Comparison of ENCODE assay signal across 21 cellular contexts in the genomic region with DNA sequence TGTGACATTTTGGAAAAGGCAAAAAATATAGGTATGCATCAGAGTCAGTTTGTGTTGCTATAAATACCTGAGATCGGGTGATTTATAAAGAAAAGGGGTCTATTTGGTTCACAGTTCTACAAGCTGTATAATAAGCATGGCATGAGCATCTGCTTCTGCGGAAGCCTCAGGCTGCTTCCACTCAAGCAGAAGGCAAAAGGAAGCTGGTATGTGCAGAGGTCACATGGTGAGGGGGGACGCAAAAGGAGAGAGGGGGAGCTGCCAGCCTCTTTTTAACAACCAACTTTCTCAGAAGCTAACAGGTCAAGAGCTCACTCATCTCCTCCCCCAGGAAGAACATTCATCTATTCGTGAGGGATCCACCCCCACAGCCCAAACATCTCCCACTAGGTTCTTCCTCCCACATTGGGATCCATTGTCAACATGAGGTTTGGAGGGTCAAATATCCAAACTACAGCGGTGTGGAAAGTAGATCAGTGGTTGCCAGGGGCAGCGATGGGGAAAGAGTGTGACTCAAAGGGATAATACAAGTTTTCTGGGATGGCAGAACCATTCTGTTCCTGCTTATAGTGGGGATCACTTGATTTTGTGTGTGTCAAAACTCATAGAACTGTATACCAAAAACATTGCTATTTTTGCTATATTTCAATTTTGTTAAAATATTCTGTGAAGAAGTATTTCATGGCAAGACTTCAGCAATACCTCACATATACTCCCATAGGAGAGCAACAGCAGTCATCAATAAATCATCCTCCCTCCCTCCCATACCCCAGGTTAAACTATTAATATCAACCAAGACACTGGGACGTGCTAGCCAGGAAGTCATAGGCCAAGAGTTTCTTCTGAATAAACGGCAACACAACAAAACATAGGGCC. TPM values are rescaled to one million over a fixed set of nuclear protein-coding genes. Genes with fewer than 3 reads are reported as not detected.
A peak's percentile ranks its signal among the peaks of the same experiment; 100 is the strongest.
DNase-seq lines count a peak whose midpoint lies in the region; TF ChIP-seq lines count a peak whose summit lies in the region.
"Had no signal": no experiment of that assay in that cellular context is flagged by ENCODE, and none has a peak within 500 bp of the region (broad histone marks: within the 10 kb centered on the region; RNA-seq: fewer than 3 reads in every experiment).

No MANE protein-coding gene starts in this region.

- H3K9me3 ChIP-seq in fibroblast of lung (ENCODE audit: control insufficient read depth, insufficient read depth, low read depth, low read length), result no peaks in the 10 kb centered on the region
- no peaks in the 10 kb centered on the region for H3K9me3 ChIP-seq in mesenchymal stem cell (ENCODE audit: control insufficient read depth, low read length)
- H3K9me3 ChIP-seq: body of pancreas, heart right ventricle, neutrophil, stomach had no signal

- H3K27ac ChIP-seq in fibroblast of lung (ENCODE audit: insufficient read depth, low read length) (no peak overlapping the region), mesenchymal stem cell (ENCODE audit: low read length, poor library complexity, severe bottlenecking) (no peak overlapping the region)
- H3K27ac ChIP-seq: body of pancreas, epithelial cell of prostate, heart right ventricle, neutrophil, stomach had no signal

- peak; percentile 39 for DNase-seq in AG09319 (ENCODE audit: extremely low read depth, low read depth)
- peak; percentile 91 for DNase-seq in M059J (ENCODE audit: low read depth)
- DNase-seq in fibroblast of lung (ENCODE audit: low read depth in 2 of 2), result peak; percentile 28 to 40
- DNase-seq in mesenchymal stem cell, result peak; percentile 54
- DNase-seq in NCI-H146 treated with DMSO at 0.1 percent for 48 hours (lab: John Stamatoyannopoulos, UW; ENCODE audit: unreplicated experiment), result no peak
- DNase-seq in stimulated activated CD4-positive, alpha-beta T cell treated with anti-CD3 and anti-CD28 coated beads, Interleukin-1b, Interleukin-23, amount 100 ng/mL, for 48 hours, result no peak
- DNase-seq in NCI-H1105 treated with DMSO at 0.1 percent for 48 hours (lab: John Stamatoyannopoulos, UW), result no peak
- no peak for DNase-seq in OCI-M2 (lab: John Stamatoyannopoulos, UW; ENCODE audit: unreplicated experiment)
- DNase-seq: activated CD4-positive, alpha-beta T cell treated with anti-CD3 and anti-CD28 coated beads for 1 hour; activated CD8-positive, alpha-beta memory T cell treated with anti-CD3 and anti-CD28 coated beads, Interleukin-2, amount 50 U/mL, for 4 hours; activated naive CD4-positive, alpha-beta T cell treated with anti-CD3 and anti-CD28 coated beads for 36 hours; body of pancreas; CD4-positive, alpha-beta T cell; heart right ventricle; MM.1S; NCI-H2029 treated with DMSO at 0.1 percent for 48 hours; NCI-H524 treated with DMSO at 0.1 percent for 48 hours; right cardiac atrium; stomach had no signal

- H3K14ac ChIP-seq in mesenchymal stem cell (ENCODE audit: low read length in 2 of 2), result no peak overlapping the region

- H3K4me2 ChIP-seq in fibroblast of lung (ENCODE audit: extremely low read depth, insufficient read depth, low read length), result no peak overlapping the region
- H3K4me2 ChIP-seq in mesenchymal stem cell (ENCODE audit: low read length, poor library complexity, severe bottlenecking), result no peak overlapping the region

- H3K27me3 ChIP-seq in fibroblast of lung (ENCODE audit: control insufficient read depth, insufficient read depth, low read length) (no peaks in the 10 kb centered on the region), mesenchymal stem cell (ENCODE audit: control insufficient read depth in 1 of 2, insufficient read depth in 1 of 2, low read length in 2 of 2) (no peaks in the 10 kb centered on the region)
- H3K27me3 ChIP-seq: body of pancreas, heart right ventricle, stomach had no signal

- H2AFZ ChIP-seq in fibroblast of lung (ENCODE audit: low read length) (no peak overlapping the region), mesenchymal stem cell (ENCODE audit: low read depth, low read length) (no peak overlapping the region)

- no peaks in the 10 kb centered on the region for H3K79me1 ChIP-seq in mesenchymal stem cell (replicated peaks; ENCODE audit: low read length, poor library complexity, severe bottlenecking)

- H4K8ac ChIP-seq in mesenchymal stem cell (ENCODE audit: low read length), result no peak overlapping the region

- H3K36me3 ChIP-seq in fibroblast of lung (ENCODE audit: control insufficient read depth, insufficient read depth, low read length) (no peaks in the 10 kb centered on the region), mesenchymal stem cell (ENCODE audit: control insufficient read depth in 1 of 2, insufficient read depth in 2 of 2, low read depth in 1 of 2, low read length in 2 of 2) (no peaks in the 10 kb centered on the region)
- H3K36me3 ChIP-seq: heart right ventricle, neutrophil, stomach had no signal

- H3K4me1 ChIP-seq in fibroblast of lung (ENCODE audit: control insufficient read depth, extremely low read depth, insufficient read depth, low read length) (peaks cover 16% of the 10 kb centered on the region), mesenchymal stem cell (ENCODE audit: control insufficient read depth, insufficient read depth, low read depth, low read length) (peaks cover 9% of the 10 kb centered on the region)

- H2BK120ac ChIP-seq in mesenchymal stem cell (ENCODE audit: low read depth, low read length), result no peak overlapping the region

- no peak overlapping the region for H4K91ac ChIP-seq in mesenchymal stem cell (ENCODE audit: low read length)

- H2BK15ac ChIP-seq in mesenchymal stem cell (ENCODE audit: low read depth, poor library complexity, severe bottlenecking), result peak overlapping the region; percentile 61

- H3K79me2 ChIP-seq in fibroblast of lung (ENCODE audit: control insufficient read depth, insufficient read depth, low read length), result no peaks in the 10 kb centered on the region

- no peak for TF ChIP-seq CTCF in AG09319 (IDR thresholded peaks at IDR 0.05; ENCODE audit: low read depth, low read length)
- TF ChIP-seq CTCF in fibroblast of lung (conservative IDR thresholded peaks at IDR 0.05 in 1 of 2, IDR thresholded peaks at IDR 0.05 in 1 of 2; ENCODE audit: low read depth in 1 of 2, low read length in 2 of 2), result no peak

- H3K9ac ChIP-seq in fibroblast of lung (ENCODE audit: insufficient read depth, low read length) (no peak overlapping the region), mesenchymal stem cell (ENCODE audit: low read length) (no peak overlapping the region)

- WGBS in mesenchymal stem cell, result 90% methylated on average over 8 of the region's 8 CpGs

- H3K23ac ChIP-seq in mesenchymal stem cell (ENCODE audit: low read length in 2 of 2), result no peak overlapping the region

- no peak overlapping the region for H3K4me3 ChIP-seq in fibroblast of lung (replicated peaks in 1 of 4; ENCODE audit: control extremely low read depth in 1 of 4, insufficient read depth in 1 of 4, low read depth in 3 of 4, low read length in 4 of 4)
- no peak overlapping the region for H3K4me3 ChIP-seq in mesenchymal stem cell (ENCODE audit: insufficient read depth in 1 of 2, low read depth in 1 of 2, low read length in 2 of 2)
- H3K4me3 ChIP-seq: body of pancreas, heart right ventricle, stomach had no signal

- no peak overlapping the region for H2BK12ac ChIP-seq in mesenchymal stem cell (ENCODE audit: low read length in 2 of 2)

- no peak overlapping the region for H2AK5ac ChIP-seq in mesenchymal stem cell (ENCODE audit: low read length, severe bottlenecking)

- no peak overlapping the region for H3K4ac ChIP-seq in mesenchymal stem cell (ENCODE audit: low read depth in 1 of 2, low read length in 2 of 2)

- no peak overlapping the region for H2BK5ac ChIP-seq in mesenchymal stem cell (ENCODE audit: low read depth, low read length, poor library complexity, severe bottlenecking)

- H4K20me1 ChIP-seq in fibroblast of lung (ENCODE audit: control insufficient read depth, extremely low read depth, insufficient read depth, low read length), result no peaks in the 10 kb centered on the region

- H3K18ac ChIP-seq in mesenchymal stem cell (ENCODE audit: low read depth in 1 of 2, low read length in 2 of 2), result no peak overlapping the region

RNA-seq across cellular contexts. Expression of gene FAM50B, which starts 9.9 kb away (rescaled TPM):
- 1.0 and 1.2 TPM in 2 replicates for total RNA-seq in M059J (2014; rRNA removed; shearing (Covaris generic))
- total RNA-seq in fibroblast of lung, result 11.6 and 15.7 TPM in 2 replicates
- polyA plus RNA-seq in fibroblast of lung, result 4.2 and 5.6 TPM in 2 replicates
- polyA plus RNA-seq in fibroblast of lung (2012), result 6.2 and 9.4 TPM in 2 replicates
- 2.0 and 2.6 TPM in 2 replicates for polyA minus RNA-seq in fibroblast of lung (ENCODE audit: low replicate concordance)
- 2.1 TPM for polyA plus RNA-seq in mesenchymal stem cell (2013, experiment 1 of 2)
- 2.1 TPM for polyA plus RNA-seq in mesenchymal stem cell (2013, experiment 2 of 2)

Comparison
In these comparisons a context has a peak if more than half of its experiments do, and no peak if none do; other contexts are left out.
1. DNase-seq: peak in AG09319 (single experiment), M059J (single experiment), fibroblast of lung (2 of 2) and mesenchymal stem cell (single experiment); none in NCI-H146 treated with DMSO at 0.1 percent for 48 hours (single experiment), stimulated activated CD4-positive, alpha-beta T cell treated with anti-CD3 and anti-CD28 coated beads, Interleukin-1b, Interleukin-23, amount 100 ng/mL, for 48 hours (single experiment), NCI-H1105 treated with DMSO at 0.1 percent for 48 hours (single experiment) and OCI-M2 (single experiment).